ENCODE assay signal across 20 cellular contexts in the genomic region with DNA sequence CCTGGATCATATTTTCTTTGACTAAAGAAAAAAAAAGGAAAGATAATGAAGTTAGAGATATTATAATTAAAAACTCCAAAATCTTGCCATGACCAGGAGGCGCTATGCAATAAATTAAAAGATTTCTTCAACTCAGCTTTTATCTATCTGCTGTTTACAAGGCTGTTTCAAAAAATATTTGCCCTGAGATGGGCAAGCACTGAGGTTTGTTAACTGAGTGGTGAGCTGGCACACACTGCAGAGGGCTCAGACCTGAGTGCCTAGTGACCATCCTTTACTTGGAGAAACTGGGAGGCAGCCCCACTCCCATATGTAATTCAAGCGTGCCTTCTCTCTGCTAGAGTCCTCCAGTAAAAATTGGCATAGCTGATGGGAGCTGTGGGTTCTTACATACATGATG.
DNase-seq lines count a peak whose midpoint lies in the region; ATAC-seq and TF ChIP-seq lines count a peak whose summit lies in the region.
"Had no signal": no experiment of that assay in that cellular context is flagged by ENCODE, and none has a peak within 500 bp of the region (broad histone marks: within the 10 kb centered on the region; RNA-seq: fewer than 3 reads in every experiment).

No MANE protein-coding gene starts in this region.

- TF ChIP-seq CTCF in GM23338 (conservative IDR thresholded peaks at IDR 0.05; ENCODE audit: low read depth in 2 of 2) (no peak), Loucy (conservative IDR thresholded peaks at IDR 0.05; ENCODE audit: low read length) (no peak), PC-3 (conservative IDR thresholded peaks at IDR 0.05; ENCODE audit: low read depth, low read length) (no peak)

- intact Hi-C loops in PC-3 (cut with micrococcal nuclease) (no loop called here), left cardiac atrium (cut with DNase I) (no loop called here)

- no peaks in the 10 kb centered on the region for H3K27me3 Mint-ChIP-seq in GM23338 (ENCODE audit: insufficient read depth, low read depth, poor library complexity)

- H3K4me1 Mint-ChIP-seq in GM23338: peaks cover 10% of the 10 kb centered on the region
- H3K4me1 Mint-ChIP-seq: CD8-positive, alpha-beta memory T cell had no signal

- H3K36me3 ChIP-seq in GM23338 (ENCODE audit: insufficient read depth): no peaks in the 10 kb centered on the region
- no peaks in the 10 kb centered on the region for H3K36me3 ChIP-seq in Loucy (ENCODE audit: insufficient read depth, low read length)
- H3K36me3 ChIP-seq in PC-3 (ENCODE audit: low read depth, low read length): no peaks in the 10 kb centered on the region
- H3K36me3 ChIP-seq: BE2C; BLaER1 treated with 17β-estradiol and CSF1 and Interleukin-3, amounts not matched to agents 10 nM and 100 nM; HAP-1 had no signal

- no peaks in the 10 kb centered on the region for H3K79me2 ChIP-seq in GM23338 (replicated peaks; ENCODE audit: insufficient read depth)
- no peaks in the 10 kb centered on the region for H3K79me2 ChIP-seq in Loucy (ENCODE audit: insufficient read depth, low read length)
- no peaks in the 10 kb centered on the region for H3K79me2 ChIP-seq in PC-3 (ENCODE audit: low read length)

- H3K9ac ChIP-seq in Loucy (ENCODE audit: low read depth, low read length, poor library complexity, severe bottlenecking): no peak overlapping the region
- H3K9ac ChIP-seq in PC-3 (ENCODE audit: low read length): no peak overlapping the region
- H3K9ac ChIP-seq: BLaER1 treated with 17β-estradiol and CSF1 and Interleukin-3, amounts not matched to agents 10 nM and 100 nM; GM23248 had no signal

- H3K27ac ChIP-seq in GM23338 (ENCODE audit: low read depth): no peak overlapping the region
- no peak overlapping the region for H3K27ac ChIP-seq in PC-3 (ENCODE audit: low read length)
- H3K27ac ChIP-seq: 22Rv1; BLaER1 treated with 17β-estradiol and CSF1 and Interleukin-3, amounts not matched to agents 10 nM and 100 nM; GM23248 had no signal

- no peaks in the 10 kb centered on the region; the same call in 1 of the 2 replicates for H4K20me1 ChIP-seq in GM23338 (replicated peaks; ENCODE audit: insufficient read depth)
- no peaks in the 10 kb centered on the region for H4K20me1 ChIP-seq in Loucy (ENCODE audit: insufficient read depth, low read length, poor library complexity, severe bottlenecking)
- H4K20me1 ChIP-seq in PC-3 (ENCODE audit: low read length): no peaks in the 10 kb centered on the region
- H4K20me1 ChIP-seq: BLaER1 treated with 17β-estradiol and CSF1 and Interleukin-3, amounts not matched to agents 10 nM and 100 nM had no signal

- CTCF ChIA-PET in PC-3 (lab: Charles Lee): interaction anchor here (0.6 kb wide), 1 partner anchor 394 kb away, joined by 4 read pairs; no protein-coding TSS in a partner anchor

- H3K4me1 ChIP-seq in GM23338 (ENCODE audit: insufficient read depth): peaks cover 7% of the 10 kb centered on the region; the same call in 1 of the 2 replicates
- H3K4me1 ChIP-seq in Loucy (ENCODE audit: insufficient read depth, low read length, poor library complexity, severe bottlenecking): peaks cover 59% of the 10 kb centered on the region
- peaks cover 22% of the 10 kb centered on the region for H3K4me1 ChIP-seq in PC-3 (ENCODE audit: insufficient read depth, low read length)
- H3K4me1 ChIP-seq: BE2C had no signal

- H3K4me3 ChIP-seq in GM23338 (no peak overlapping the region), Loucy (ENCODE audit: low read length, poor library complexity, severe bottlenecking) (no peak overlapping the region), PC-3 (ENCODE audit: low read length) (no peak overlapping the region)
- H3K4me3 ChIP-seq: BLaER1 treated with 17β-estradiol and CSF1 and Interleukin-3, amounts not matched to agents 10 nM and 100 nM; GM12878; GM23248; HAP-1 had no signal

- H3K36me3 Mint-ChIP-seq in GM23338 (ENCODE audit: low read depth): no peaks in the 10 kb centered on the region
- H3K36me3 Mint-ChIP-seq: CD14-positive monocyte; CD8-positive, alpha-beta memory T cell had no signal

- no peaks in the 10 kb centered on the region for H3K9me3 ChIP-seq in Loucy (ENCODE audit: insufficient read depth, low read depth, low read length)
- H3K9me3 ChIP-seq in PC-3 (ENCODE audit: low read length): no peaks in the 10 kb centered on the region
- H3K9me3 ChIP-seq: BE2C, HAP-1 had no signal

- H2AFZ ChIP-seq in GM23338 (no peak overlapping the region), Loucy (ENCODE audit: low read length) (peak overlapping the region; percentile 50; the same call in 1 of the 2 replicates), PC-3 (ENCODE audit: low read length) (no peak overlapping the region)
- H2AFZ ChIP-seq: GM23248 had no signal

- H3F3A ChIP-seq in GM23338 (replicated peaks; ENCODE audit: low read depth) (no peaks in the 10 kb centered on the region), Loucy (ENCODE audit: low read depth) (peaks cover 9% of the 10 kb centered on the region; the same call in 1 of the 2 replicates), PC-3 (ENCODE audit: low read length, unreplicated experiment) (no peaks in the 10 kb centered on the region)

- DNase-seq in GM23338 (ENCODE audit: low spot score) (no peak), PC-3 (no peak), AG20443 (ENCODE audit: low spot score) (no peak), NCI-H524 treated with DMSO at 0.1 percent for 48 hours (lab: John Stamatoyannopoulos, UW) (no peak), left cardiac atrium (no peak)
- DNase-seq: AML-193; BE2C; CD4-positive, alpha-beta T cell; CD8-positive, alpha-beta memory T cell; DMS 273 treated with DMSO at 0.1 percent for 48 hours; DMS79; GDM1 had no signal

- BruUV-seq in PC-3 (replicated peaks; lab: Mats Ljungman, UMichigan): no TSS peak

- no peak overlapping the region for H3K4me3 Mint-ChIP-seq in GM23338
- H3K4me3 Mint-ChIP-seq: CD14-positive monocyte; CD4-positive, alpha-beta T cell; CD8-positive, alpha-beta memory T cell; HFFc6 had no signal

- no peaks in the 10 kb centered on the region for H3K9me3 Mint-ChIP-seq in GM23338
- H3K9me3 Mint-ChIP-seq: CD14-positive monocyte; CD4-positive, alpha-beta T cell; CD8-positive, alpha-beta memory T cell; HFFc6 had no signal

- H3K9me2 ChIP-seq in GM23338 (ENCODE audit: insufficient read depth): no peaks in the 10 kb centered on the region
- no peaks in the 10 kb centered on the region for H3K9me2 ChIP-seq in Loucy (replicated peaks; ENCODE audit: low read depth, low read length)
- H3K9me2 ChIP-seq in PC-3 (replicated peaks; ENCODE audit: low read length): no peaks in the 10 kb centered on the region

- no peak overlapping the region for H3K27ac Mint-ChIP-seq in GM23338
- H3K27ac Mint-ChIP-seq: CD14-positive monocyte; CD4-positive, alpha-beta T cell; CD8-positive, alpha-beta memory T cell; HFFc6 had no signal

- H3K4me2 ChIP-seq in GM23338 (peak overlapping the region; percentile 41; the same call in 1 of the 2 replicates), Loucy (ENCODE audit: low read depth, low read length, poor library complexity, severe bottlenecking) (no peak overlapping the region), PC-3 (ENCODE audit: low read length) (no peak overlapping the region)
- H3K4me2 ChIP-seq: BLaER1 treated with 17β-estradiol and CSF1 and Interleukin-3, amounts not matched to agents 10 nM and 100 nM had no signal

- POLR2A ChIA-PET in PC-3 (lab: Charles Lee; ENCODE audit: unreplicated experiment): no interaction called here

- no peak for ATAC-seq in GM23338
- ATAC-seq in PC-3: peak; percentile 40
- ATAC-seq in left cardiac atrium: no peak
- ATAC-seq: GM12878 had no signal

- H3K27me3 ChIP-seq in GM23338 (ENCODE audit: insufficient read depth) (no peaks in the 10 kb centered on the region), Loucy (ENCODE audit: insufficient read depth, low read length, poor library complexity, severe bottlenecking) (no peaks in the 10 kb centered on the region), PC-3 (ENCODE audit: low read length) (no peaks in the 10 kb centered on the region)
- H3K27me3 ChIP-seq: BE2C; BLaER1 treated with 17β-estradiol and CSF1 and Interleukin-3, amounts not matched to agents 10 nM and 100 nM had no signal

TF ChIP-seq in GM23338, 12 proteins besides CTCF, POLR2A, EP300 and RAD21:
- no peak for TF ChIP-seq JUNB (IDR thresholded peaks at IDR 0.05; ENCODE audit: unreplicated experiment)
- no peak for TF ChIP-seq EZH2phosphoT487 (IDR thresholded peaks at IDR 0.05; ENCODE audit: unreplicated experiment)
